In the genomic region with DNA sequence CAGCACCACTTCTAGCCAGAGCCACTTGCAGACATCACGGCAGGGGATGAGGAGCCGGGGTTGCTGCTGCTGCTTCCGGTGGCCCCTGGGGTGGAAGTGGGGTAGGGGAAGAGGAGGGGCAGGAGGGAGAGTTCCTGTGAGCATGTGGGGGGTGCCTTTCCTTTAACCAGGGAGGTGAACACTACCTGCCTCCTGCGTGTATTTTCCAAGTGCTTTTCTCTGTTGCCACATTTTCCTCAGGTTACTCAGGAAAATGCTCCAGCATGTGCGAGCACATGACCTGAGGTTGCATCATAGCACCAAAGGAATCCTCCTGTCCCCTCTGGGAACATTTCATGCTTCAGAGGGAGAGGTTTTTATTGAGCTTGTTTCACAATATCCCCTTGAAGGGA, we compare ENCODE assay signal across 8 cellular contexts. TPM values are rescaled to one million over a fixed set of nuclear protein-coding genes. Genes with fewer than 3 reads are reported as not detected.
DNase-seq lines count a peak whose midpoint lies in the region; ATAC-seq, FAIRE-seq and TF ChIP-seq lines count a peak whose summit lies in the region.

No MANE protein-coding gene starts in this region.

- H3K4me1 Mint-ChIP-seq in T-helper 17 cell = peaks cover 9% of the 10 kb centered on the region

- peak; percentile 96 for ATAC-seq in T-helper 17 cell

- peak overlapping the region; percentile 4 to 23 for H3K27ac ChIP-seq in liver (ENCODE audit: low read depth in 1 of 2, low read length in 2 of 2)
- H3K27ac ChIP-seq in tibial nerve = peak overlapping the region; percentile 1 to 78 (median 67)

- H3K4me1 ChIP-seq in liver (ENCODE audit: control insufficient read depth in 4 of 4, insufficient read depth in 4 of 4, low read length in 3 of 4) (peaks cover 2 to 13% (median 7%) of the 10 kb centered on the region in 4 donors), tibial nerve (peaks cover 0 to 28% (median 12%) of the 10 kb centered on the region in 4 donors)

- peak overlapping the region; percentile 80 for H3K4me3 Mint-ChIP-seq in T-helper 17 cell

- 56% methylated on average over 5 of the region's 5 CpGs for WGBS in liver
- WGBS in tibial nerve, 2 donors = 53 to 65% methylated on average over 5 of the region's 5 CpGs

- H3K36me3 Mint-ChIP-seq in T-helper 17 cell (ENCODE audit: low read depth) = no peaks in the 10 kb centered on the region

- H3K36me3 ChIP-seq in liver (ENCODE audit: control insufficient read depth in 4 of 4, insufficient read depth in 3 of 4, low read depth in 1 of 4, low read length in 3 of 4) (peaks cover 2 to 48% (median 42%) of the 10 kb centered on the region in 4 donors), tibial nerve (peaks cover 0 to 83% (median 11%) of the 10 kb centered on the region in 3 donors)

- DNase-seq in Caki2 (ENCODE audit: low read depth) = peak; percentile 29
- DNase-seq in T-helper 17 cell = peak in 2 of 3 donors; percentile 36 to 39
- peak; percentile 55 to 86 for DNase-seq in T47D (ENCODE audit: low read depth in 1 of 2, low spot score in 1 of 2)
- DNase-seq in tibial nerve (ENCODE audit: low spot score in 2 of 2) = peak in 1 of 2 donors; percentile 65
- DNase-seq in GM12891 (ENCODE audit: insufficient read length, low spot score) = no peak
- no peak for DNase-seq in hippocampal formation (lab: John Stamatoyannopoulos, UW)
- DNase-seq in NCI-H187 (lab: John Stamatoyannopoulos, UW) = no peak

- TF ChIP-seq CTCF in liver (IDR thresholded peaks at IDR 0.05; ENCODE audit: low read depth, low read length, missing input control) (no peak), tibial nerve (IDR thresholded peaks at IDR 0.05) (no peak)

- H3K9me3 ChIP-seq in T-helper 17 cell (ENCODE audit: control insufficient read depth, low read length, poor library complexity, severe bottlenecking) (no peaks in the 10 kb centered on the region), liver (ENCODE audit: control insufficient read depth in 4 of 4, low read length in 3 of 4) (no peaks in the 10 kb centered on the region), tibial nerve (no peaks in the 10 kb centered on the region)

- TF ChIP-seq EP300 in tibial nerve (IDR thresholded peaks at IDR 0.05) = peak in 1 of 2 donors; percentile 86

- no peak overlapping the region for H3K9ac ChIP-seq in liver (ENCODE audit: low read depth in 1 of 2, low read length in 2 of 2)

- in situ Hi-C loops in Caki2 (cut with HindIII; ENCODE audit: low pct_unique_long_range_greater_than_20kb, low sequenced_read_pairs) = no loop called here
- in situ Hi-C loops in T47D (cut with HindIII; ENCODE audit: low pct_unique_long_range_greater_than_20kb, low sequenced_read_pairs) = no loop called here

- H3K27me3 ChIP-seq in liver (ENCODE audit: control insufficient read depth in 4 of 4, insufficient read depth in 4 of 4, low read length in 3 of 4) = no peaks in the 10 kb centered on the region
- no peaks in the 10 kb centered on the region for H3K27me3 ChIP-seq in tibial nerve

- TF ChIP-seq RAD21 in liver (IDR thresholded peaks at IDR 0.05) = no peak

- FAIRE-seq in GM12891 (lab: Jason Lieb, UNC) = no peak

- no peak overlapping the region for H3K4me3 ChIP-seq in liver (ENCODE audit: low read depth in 1 of 3, low read length in 3 of 3)
- H3K4me3 ChIP-seq in tibial nerve = no peak overlapping the region

- H3K27me3 Mint-ChIP-seq in T-helper 17 cell = no peaks in the 10 kb centered on the region

- peak overlapping the region; percentile 93 for H3K27ac Mint-ChIP-seq in T-helper 17 cell

- TF ChIP-seq POLR2A in tibial nerve (IDR thresholded peaks at IDR 0.05) (no peak), GM12891 (IDR thresholded peaks at IDR 0.05; ENCODE audit: low read depth, low read length) (no peak)

TF ChIP-seq in liver, 16 proteins besides CTCF, POLR2A, EP300 and RAD21:
- peak; percentile 21 for TF ChIP-seq YY1 (IDR thresholded peaks at IDR 0.05)
- TF ChIP-seq EGR1 (IDR thresholded peaks at IDR 0.05; ENCODE audit: low read depth in 2 of 2) = no peak
- TF ChIP-seq, protein P1, sequence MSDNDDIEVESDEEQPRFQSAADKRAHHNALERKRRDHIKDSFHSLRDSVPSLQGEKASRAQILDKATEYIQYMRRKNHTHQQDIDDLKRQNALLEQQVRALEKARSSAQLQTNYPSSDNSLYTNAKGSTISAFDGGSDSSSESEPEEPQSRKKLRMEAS (IDR thresholded peaks at IDR 0.05) = peak; percentile 59
- no peak for TF ChIP-seq FOXA1 (IDR thresholded peaks at IDR 0.05)
- peak; percentile 30 to 37 for TF ChIP-seq RXRA (IDR thresholded peaks at IDR 0.05)
- TF ChIP-seq HNF4A (conservative IDR thresholded peaks at IDR 0.05) = peak; percentile 33 to 39
- TF ChIP-seq, protein P2, sequence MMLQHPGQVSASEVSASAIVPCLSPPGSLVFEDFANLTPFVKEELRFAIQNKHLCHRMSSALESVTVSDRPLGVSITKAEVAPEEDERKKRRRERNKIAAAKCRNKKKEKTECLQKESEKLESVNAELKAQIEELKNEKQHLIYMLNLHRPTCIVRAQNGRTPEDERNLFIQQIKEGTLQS (IDR thresholded peaks at IDR 0.05) = peak; percentile 74
- peak; percentile 28 for TF ChIP-seq SP1 (IDR thresholded peaks at IDR 0.05)
- peak in 1 of 2 donors; percentile 25 for TF ChIP-seq JUND (IDR thresholded peaks at IDR 0.05)

TF ChIP-seq in GM12891, 5 proteins besides CTCF, POLR2A, EP300 and RAD21:
- TF ChIP-seq POU2F2 (IDR thresholded peaks at IDR 0.05; ENCODE audit: low read depth, low read length) = no peak
- TF ChIP-seq SPI1 (IDR thresholded peaks at IDR 0.05; ENCODE audit: low read depth, low read length) = no peak
- no peak for TF ChIP-seq TAF1 (IDR thresholded peaks at IDR 0.05; ENCODE audit: low read depth, low read length)
- no peak for TF ChIP-seq PAX5 (IDR thresholded peaks at IDR 0.05; ENCODE audit: insufficient read depth, low read length, severe bottlenecking)
- no peak for TF ChIP-seq POLR2AphosphoS5 (IDR thresholded peaks at IDR 0.05; ENCODE audit: low read depth, low read length)

RNA-seq across cellular contexts. Expression of a gene that starts 12.2 kb away (rescaled TPM):
- 9.9 and 26.2 TPM in 2 replicates for total RNA-seq in Caki2 (2014; rRNA removed; shearing (Covaris generic); ENCODE audit: low replicate concordance)
- total RNA-seq in T-helper 17 cell (10 to 100 TPM; 61.0 to 62.5 TPM), liver (10 to 100 TPM; 25.5 to 35.5 TPM), tibial nerve (10 to 100 TPM; 43.5 to 64.7 (median 54.3) TPM)
- 10 to 100 TPM; 12.2 to 15.5 TPM for polyA plus RNA-seq in liver
- polyA plus RNA-seq in GM12891 (2012; ENCODE audit: low read depth, missing spikeins) = 12.0 TPM

Comparison
In these comparisons a context has a peak if more than half of its experiments do, and no peak if none do; other contexts are left out.
1. DNase-seq: peak in Caki2 (single experiment), T-helper 17 cell (2 of 3) and T47D (2 of 2); none in GM12891 (single experiment), hippocampal formation (0 of 2) and NCI-H187 (0 of 2).